In the genomic region with DNA sequence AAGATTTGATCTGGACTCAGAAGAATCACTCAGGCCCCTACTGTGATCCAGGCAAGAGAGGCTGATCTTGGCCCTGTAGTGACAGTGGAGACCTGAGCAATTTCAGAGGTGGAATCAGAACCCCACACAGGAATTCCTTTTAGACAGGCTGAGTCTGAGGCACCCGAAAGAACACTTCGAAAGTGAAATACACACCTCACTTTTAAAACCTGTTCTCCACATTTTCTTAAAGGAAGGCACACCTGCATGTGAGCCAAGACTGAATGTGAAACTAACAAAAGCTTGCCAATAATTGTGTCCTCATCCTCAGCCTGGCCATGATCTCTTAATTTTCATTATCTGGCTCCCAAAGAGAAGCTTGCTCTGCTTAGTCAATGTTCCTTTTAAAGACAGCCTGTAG, we compare ENCODE assay signal across 13 cellular contexts. TPM values are rescaled to one million over a fixed set of nuclear protein-coding genes. Genes with fewer than 3 reads are reported as not detected.
DNase-seq lines count a peak whose midpoint lies in the region; ATAC-seq and TF ChIP-seq lines count a peak whose summit lies in the region.
"Had no signal": no experiment of that assay in that cellular context is flagged by ENCODE, and none has a peak within 500 bp of the region (broad histone marks: within the 10 kb centered on the region; RNA-seq: fewer than 3 reads in every experiment).

No MANE protein-coding gene starts in this region.

- no peaks in the 10 kb centered on the region for H3K36me3 Mint-ChIP-seq in T-helper 1 cell treated with Interleukin-12 subunit alpha and Interleukin-12 subunit beta and Interleukin-4 antibody, amounts not matched to agents 30 μg/mL and 1 μg/mL, for 36 hours (ENCODE audit: low read depth)
- peaks cover 2% of the 10 kb centered on the region for H3K36me3 Mint-ChIP-seq in progenitor cell of endocrine pancreas (ENCODE audit: insufficient read depth)

- DNase-seq in T-helper 1 cell (no peak), progenitor cell of endocrine pancreas (ENCODE audit: low spot score, unreplicated experiment) (no peak), iPS-NIHi11 (ENCODE audit: low spot score) (no peak), T-helper 2 cell (no peak), SIG-M5 (lab: John Stamatoyannopoulos, UW) (no peak)
- DNase-seq: activated CD8-positive, alpha-beta T cell treated with anti-CD3 and anti-CD28 coated beads for 36 hours; NCI-H226; right lobe of liver; SJCRH30 had no signal

- peaks cover 37% of the 10 kb centered on the region for H3K4me1 Mint-ChIP-seq in T-helper 1 cell treated with Interleukin-12 subunit alpha and Interleukin-12 subunit beta and Interleukin-4 antibody, amounts not matched to agents 30 μg/mL and 1 μg/mL, for 36 hours (ENCODE audit: low read depth)
- peaks cover 44% of the 10 kb centered on the region for H3K4me1 Mint-ChIP-seq in progenitor cell of endocrine pancreas (ENCODE audit: low read depth)

- ATAC-seq in GM21723 (IDR thresholded peaks at IDR 0.05; ENCODE audit: unreplicated experiment) = peak; percentile 68
- peak; percentile 40 for ATAC-seq in HG03342 (IDR thresholded peaks at IDR 0.05; ENCODE audit: unreplicated experiment)
- ATAC-seq: activated CD8-positive, alpha-beta T cell treated with anti-CD3 and anti-CD28 coated beads for 36 hours had no signal

- H3K27me3 Mint-ChIP-seq in T-helper 1 cell treated with Interleukin-12 subunit alpha and Interleukin-12 subunit beta and Interleukin-4 antibody, amounts not matched to agents 30 μg/mL and 1 μg/mL, for 36 hours (ENCODE audit: low read depth) = no peaks in the 10 kb centered on the region
- H3K27me3 Mint-ChIP-seq in progenitor cell of endocrine pancreas = no peaks in the 10 kb centered on the region
- H3K27me3 Mint-ChIP-seq: activated CD8-positive, alpha-beta T cell treated with anti-CD3 and anti-CD28 coated beads for 36 hours had no signal

- no peak for TF ChIP-seq CTCF in progenitor cell of endocrine pancreas (IDR thresholded peaks at IDR 0.05; ENCODE audit: unreplicated experiment)

- no peak overlapping the region for H3K4me3 Mint-ChIP-seq in T-helper 1 cell treated with Interleukin-12 subunit alpha and Interleukin-12 subunit beta and Interleukin-4 antibody, amounts not matched to agents 30 μg/mL and 1 μg/mL, for 36 hours
- H3K4me3 Mint-ChIP-seq in progenitor cell of endocrine pancreas (ENCODE audit: low read depth) = no peak overlapping the region
- H3K4me3 Mint-ChIP-seq: activated CD8-positive, alpha-beta T cell treated with anti-CD3 and anti-CD28 coated beads for 36 hours; mesothelial cell of epicardium had no signal

- H3K27ac Mint-ChIP-seq in T-helper 1 cell treated with Interleukin-12 subunit alpha and Interleukin-12 subunit beta and Interleukin-4 antibody, amounts not matched to agents 30 μg/mL and 1 μg/mL, for 36 hours = peak overlapping the region; percentile 15
- H3K27ac Mint-ChIP-seq in progenitor cell of endocrine pancreas = peak overlapping the region; percentile 13

- no peaks in the 10 kb centered on the region for H3K9me3 Mint-ChIP-seq in T-helper 1 cell treated with Interleukin-12 subunit alpha and Interleukin-12 subunit beta and Interleukin-4 antibody, amounts not matched to agents 30 μg/mL and 1 μg/mL, for 36 hours
- H3K9me3 Mint-ChIP-seq in progenitor cell of endocrine pancreas (ENCODE audit: low read depth) = no peaks in the 10 kb centered on the region
- H3K9me3 Mint-ChIP-seq: activated CD8-positive, alpha-beta T cell treated with anti-CD3 and anti-CD28 coated beads for 36 hours; mesothelial cell of epicardium had no signal

RNA-seq across cellular contexts. Expression of a gene that starts 32.2 kb away (rescaled TPM):
- 37.6 and 41.0 TPM in 2 replicates for total RNA-seq in progenitor cell of endocrine pancreas
